ENCODE assay signal across 8 cellular contexts in the genomic region with DNA sequence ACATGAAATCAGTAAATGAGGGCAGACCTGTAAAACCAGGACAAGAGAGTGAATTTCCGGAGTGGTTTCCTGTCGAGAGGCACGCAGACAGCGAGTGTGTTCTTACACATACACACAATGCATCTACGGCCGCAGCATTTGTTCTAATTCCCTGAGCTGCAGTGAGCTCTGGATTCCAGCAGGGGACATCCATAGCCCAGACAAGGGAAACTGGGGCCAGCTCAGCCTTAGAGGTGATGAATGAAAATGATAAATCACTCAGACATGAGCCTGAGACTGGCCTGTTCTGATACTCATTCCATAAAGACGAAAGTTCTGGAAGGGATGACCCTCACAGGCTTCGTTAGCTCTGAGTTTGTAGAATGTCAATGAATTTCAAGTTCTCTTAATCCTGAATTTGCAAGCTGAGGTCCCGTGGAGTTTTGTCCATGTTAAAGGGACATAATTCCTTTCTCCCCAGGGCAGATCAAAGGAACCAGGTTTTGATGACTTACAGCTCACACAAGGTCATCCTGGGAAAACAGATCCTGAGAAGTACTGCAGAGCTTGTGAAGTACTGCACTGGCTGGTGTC.
DNase-seq lines count a peak whose midpoint lies in the region; ATAC-seq and TF ChIP-seq lines count a peak whose summit lies in the region.

No MANE protein-coding gene starts in this region.

- no peak overlapping the region for H3K4me3 ChIP-seq in AG09309 (ENCODE audit: control insufficient read depth, low read depth, low read length)

- in situ Hi-C loops in GM13977 (cut with MboI; ENCODE audit: low pct_unique_long_range_greater_than_20kb, low sequenced_read_pairs, unreplicated experiment), result no loop called here

- TF ChIP-seq CTCF in AG09309 (IDR thresholded peaks at IDR 0.05; ENCODE audit: control insufficient read depth, insufficient read depth, low read depth, low read length, missing control alignments), result peak; percentile 95
- TF ChIP-seq CTCF in GM13977 (IDR thresholded peaks at IDR 0.05; ENCODE audit: extremely low read depth, insufficient read depth, missing control alignments), result peak; percentile 89

- peak; percentile 96 for ATAC-seq in HG02852 (IDR thresholded peaks at IDR 0.05; ENCODE audit: unreplicated experiment)
- peak; percentile 83 for ATAC-seq in esophagus mucosa

- DNase-seq in AG09309 (ENCODE audit: low read depth) (no peak), GM13977 (ENCODE audit: low spot score) (peak; percentile 52), NCI-H1105 (lab: John Stamatoyannopoulos, UW) (peak; percentile 80), SKM-1 treated with dmso at 0.1 percent for 144 hours (lab: John Stamatoyannopoulos, UW; ENCODE audit: unreplicated experiment) (peak; percentile 40), myocyte (ENCODE audit: low read depth) (peak; percentile 83)
- no peak for DNase-seq in effector CD4-positive, alpha-beta T cell

Comparison
In these comparisons a context has a peak if more than half of its experiments do, and no peak if none do; other contexts are left out.
1. DNase-seq: peak in GM13977 (single experiment), NCI-H1105 (single experiment), SKM-1 treated with dmso at 0.1 percent for 144 hours (single experiment) and myocyte (single experiment); none in AG09309 (single experiment) and effector CD4-positive, alpha-beta T cell (single experiment).